1 cellular context compared by ENCODE assay signal in genomic region chr3:9008550-9009255, GRCh38.
TF ChIP-seq lines count a peak whose summit lies in the region.

No MANE protein-coding gene starts in this region.

TF ChIP-seq in GM23338, 12 proteins besides CTCF, POLR2A, EP300 and RAD21 (continued from another document):
- TF ChIP-seq ZNF462 (CRISPR knock-in tag; IDR thresholded peaks at IDR 0.05) (no peak), REST (IDR thresholded peaks at IDR 0.05; ENCODE audit: unreplicated experiment) (no peak), JUNB (IDR thresholded peaks at IDR 0.05; ENCODE audit: unreplicated experiment) (no peak), POLR2AphosphoS5 (IDR thresholded peaks at IDR 0.05; ENCODE audit: low read depth) (no peak), NANOG (IDR thresholded peaks at IDR 0.05; ENCODE audit: borderline replicate concordance) (no peak), CREB1 (CRISPR knock-in tag; IDR thresholded peaks at IDR 0.05; ENCODE audit: low read depth) (no peak), STAT1 (IDR thresholded peaks at IDR 0.05; ENCODE audit: unreplicated experiment) (no peak), EZH2phosphoT487 (IDR thresholded peaks at IDR 0.05; ENCODE audit: unreplicated experiment) (no peak), ZNF114 (CRISPR knock-in tag; IDR thresholded peaks at IDR 0.05) (no peak), ETS1 (IDR thresholded peaks at IDR 0.05) (no peak), ZNF331 (CRISPR knock-in tag; IDR thresholded peaks at IDR 0.05; ENCODE audit: low read depth) (no peak)
